16 cellular contexts compared by ENCODE assay signal in the genomic region with DNA sequence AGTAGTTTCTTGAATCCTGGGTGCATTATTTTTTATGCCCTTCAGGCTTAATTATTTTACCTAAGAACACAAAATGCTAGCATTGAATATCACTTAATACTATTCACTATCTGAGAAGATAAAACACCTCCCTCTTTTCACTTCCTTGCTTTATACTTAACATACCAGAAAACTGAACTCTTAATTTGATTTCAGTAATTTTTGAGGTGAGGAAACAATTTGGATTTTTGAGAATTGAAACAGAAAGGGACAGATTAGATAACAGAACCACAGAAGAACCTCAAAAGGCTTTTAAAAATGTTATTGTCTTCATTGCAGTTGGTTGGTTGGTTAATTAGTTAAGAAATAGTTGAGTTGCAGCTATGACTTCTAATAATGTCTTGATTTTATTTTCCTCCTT.
DNase-seq lines count a peak whose midpoint lies in the region; ATAC-seq lines count a peak whose summit lies in the region.
"Had no signal": no experiment of that assay in that cellular context is flagged by ENCODE, and none has a peak within 500 bp of the region (broad histone marks: within the 10 kb centered on the region; RNA-seq: fewer than 3 reads in every experiment).

No MANE protein-coding gene starts in this region.

- ATAC-seq in GM19035 (IDR thresholded peaks at IDR 0.05; ENCODE audit: unreplicated experiment) (peak; percentile 68), GM21723 (IDR thresholded peaks at IDR 0.05; ENCODE audit: unreplicated experiment) (peak; percentile 76), HG03135 (IDR thresholded peaks at IDR 0.05; ENCODE audit: unreplicated experiment) (peak; percentile 82)
- ATAC-seq: activated CD8-positive, alpha-beta T cell treated with anti-CD3 and anti-CD28 coated beads for 36 hours; natural killer cell; Right ventricle myocardium inferior; sciatic nerve had no signal

- DNase-seq in amniotic epithelial cell (ENCODE audit: low read depth) (peak; percentile 5), NCI-H2029 treated with DMSO at 0.1 percent for 48 hours (lab: John Stamatoyannopoulos, UW) (no peak), GM19238 (ENCODE audit: insufficient read length, low spot score) (no peak), dedifferentiated amniotic fluid mesenchymal stem cell (ENCODE audit: extremely low spot score) (no peak), superior temporal gyrus (ENCODE audit: extremely low spot score) (no peak)
- DNase-seq: activated CD8-positive, alpha-beta T cell treated with anti-CD3 and anti-CD28 coated beads for 36 hours; activated naive CD4-positive, alpha-beta T cell; caudate nucleus; natural killer cell; NCI-H1417 treated with DMSO at 0.1 percent for 48 hours; NCI-H526 had no signal
